9 cellular contexts compared by ENCODE assay signal in genomic region chr1:235843458-235843857, GRCh38. TPM values are rescaled to one million over a fixed set of nuclear protein-coding genes. Genes with fewer than 3 reads are reported as not detected.
A peak's percentile ranks its signal among the peaks of the same experiment; 100 is the strongest.
DNase-seq lines count a peak whose midpoint lies in the region; ATAC-seq and TF ChIP-seq lines count a peak whose summit lies in the region.
"Had no signal": no experiment of that assay in that cellular context is flagged by ENCODE, and none has a peak within 500 bp of the region (broad histone marks: within the 10 kb centered on the region; RNA-seq: fewer than 3 reads in every experiment).

No MANE protein-coding gene starts in this region.

- no peak overlapping the region for H3K4me3 ChIP-seq in vagina
- H3K4me3 ChIP-seq: BLaER1 had no signal

- peaks cover 26% of the 10 kb centered on the region for H3K4me1 Mint-ChIP-seq in HFFc6 (ENCODE audit: low read depth)
- H3K4me1 Mint-ChIP-seq in activated naive CD8-positive, alpha-beta T cell treated with anti-CD3 and anti-CD28 coated beads, Interleukin-2, amount 50 U/mL, for 24 hours, result peaks cover 72% of the 10 kb centered on the region
- H3K4me1 Mint-ChIP-seq in immature natural killer cell, result peaks cover 45 to 57% of the 10 kb centered on the region in 2 donors

- H3K36me3 ChIP-seq in vagina, result no peaks in the 10 kb centered on the region

- H3K27me3 Mint-ChIP-seq in HFFc6 (ENCODE audit: insufficient read depth), result peaks cover 2% of the 10 kb centered on the region; the same call in 1 of the 2 replicates
- no peaks in the 10 kb centered on the region for H3K27me3 Mint-ChIP-seq in activated naive CD8-positive, alpha-beta T cell treated with anti-CD3 and anti-CD28 coated beads, Interleukin-2, amount 50 U/mL, for 24 hours
- peaks cover 0 to 2% (median 0%) of the 10 kb centered on the region in 3 donors for H3K27me3 Mint-ChIP-seq in immature natural killer cell (ENCODE audit: low read depth in 3 of 3)

- H3K4me1 ChIP-seq in vagina, result peaks cover 27% of the 10 kb centered on the region

- H3K27ac Mint-ChIP-seq in HFFc6 (no peak overlapping the region), immature natural killer cell (peak overlapping the region in 4 of 6 donors; percentile 10 to 35 (median 24))
- H3K27ac Mint-ChIP-seq in activated naive CD8-positive, alpha-beta T cell treated with anti-CD3 and anti-CD28 coated beads, Interleukin-2, amount 50 U/mL, for 24 hours, result peak overlapping the region; percentile 10

- H3K4me3 Mint-ChIP-seq in HFFc6 (no peak overlapping the region), immature natural killer cell (no peak overlapping the region)
- H3K4me3 Mint-ChIP-seq in activated naive CD8-positive, alpha-beta T cell treated with anti-CD3 and anti-CD28 coated beads, Interleukin-2, amount 50 U/mL, for 24 hours, result no peak overlapping the region

- H3K36me3 Mint-ChIP-seq in HFFc6 (ENCODE audit: low read depth) (peaks cover 19% of the 10 kb centered on the region), immature natural killer cell (peaks cover 0 to 3% (median 0%) of the 10 kb centered on the region in 3 donors)
- peaks cover 43% of the 10 kb centered on the region for H3K36me3 Mint-ChIP-seq in activated naive CD8-positive, alpha-beta T cell treated with anti-CD3 and anti-CD28 coated beads, Interleukin-2, amount 50 U/mL, for 24 hours (ENCODE audit: low read depth)

- no peak for TF ChIP-seq POLR2A in vagina (IDR thresholded peaks at IDR 0.05)

- TF ChIP-seq CTCF in HFFc6 (IDR thresholded peaks at IDR 0.05) (peak; percentile 73; the same call in 1 of the 2 replicates), vagina (IDR thresholded peaks at IDR 0.05) (peak in 2 of 3 experiments; percentile 15 to 21)

- intact Hi-C loops in vagina (cut with DNase I), result no loop called here

- peak overlapping the region; percentile 2 for H3K27ac ChIP-seq in vagina
- H3K27ac ChIP-seq: BLaER1 had no signal

- no peaks in the 10 kb centered on the region for H3K9me3 ChIP-seq in vagina

- ATAC-seq in activated naive CD8-positive, alpha-beta T cell treated with anti-CD3 and anti-CD28 coated beads, Interleukin-2, amount 50 U/mL, for 24 hours, result peak; percentile 71

- peak; percentile 14 for DNase-seq in NCI-H1436 (lab: John Stamatoyannopoulos, UW)
- DNase-seq in NCI-H1436 treated with DMSO at 0.1 percent for 48 hours (lab: John Stamatoyannopoulos, UW), result no peak
- peak; percentile 64 for DNase-seq in HFFc6
- peak; percentile 46 for DNase-seq in NCI-H2081 treated with DMSO at 0.1 percent for 48 hours (lab: John Stamatoyannopoulos, UW)
- no peak for DNase-seq in activated naive CD8-positive, alpha-beta T cell treated with anti-CD3 and anti-CD28 coated beads, Interleukin-2, amount 50 U/mL, for 24 hours
- peak in 1 of 3 donors; percentile 33 for DNase-seq in immature natural killer cell
- no peak for DNase-seq in vagina (ENCODE audit: extremely low spot score in 2 of 2)
- DNase-seq in MV-4-11 (lab: John Stamatoyannopoulos, UW), result no peak

- H3K9me3 Mint-ChIP-seq in HFFc6, result no peaks in the 10 kb centered on the region
- H3K9me3 Mint-ChIP-seq in activated naive CD8-positive, alpha-beta T cell treated with anti-CD3 and anti-CD28 coated beads, Interleukin-2, amount 50 U/mL, for 24 hours, result peaks cover 14% of the 10 kb centered on the region
- no peaks in the 10 kb centered on the region for H3K9me3 Mint-ChIP-seq in immature natural killer cell

- no peaks in the 10 kb centered on the region for H3K27me3 ChIP-seq in vagina
- H3K27me3 ChIP-seq: BLaER1 had no signal

RNA-seq across cellular contexts. Expression of gene LYST, which starts 23.2 kb away (rescaled TPM):
- 10 to 100 TPM; 13.2 to 18.9 (median 15.4) TPM for total RNA-seq in HFFc6 (2021; fragmentation: NEBNext Ultra II Directional; extraction: Animal tissue kit (Norgen Biotek cat#: 25700))
- 10 to 100 TPM; 21.8 to 39.3 (median 27.7) TPM for polyA plus RNA-seq in immature natural killer cell
- 52.1 TPM for total RNA-seq in vagina

Comparison
In these comparisons a context has a peak if more than half of its experiments do, and no peak if none do; other contexts are left out.
1. DNase-seq: peak in NCI-H1436 (single experiment), HFFc6 (single experiment) and NCI-H2081 treated with DMSO at 0.1 percent for 48 hours (single experiment); none in NCI-H1436 treated with DMSO at 0.1 percent for 48 hours (single experiment), activated naive CD8-positive, alpha-beta T cell treated with anti-CD3 and anti-CD28 coated beads, Interleukin-2, amount 50 U/mL, for 24 hours (single experiment), vagina (0 of 2) and MV-4-11 (single experiment).